In genomic region chr17:44417553-44417952, GRCh38 we compare ENCODE assay signal across 1 cellular context.
A peak's percentile ranks its signal among the peaks of the same experiment; 100 is the strongest.
TF ChIP-seq lines count a peak whose summit lies in the region.

No MANE protein-coding gene starts in this region.

TF ChIP-seq in HepG2, 621 proteins besides CTCF, POLR2A, EP300 and RAD21:
- TF ChIP-seq ATAD3A (CRISPR knock-in tag; IDR thresholded peaks at IDR 0.05) (no peak), ZFP36L2 (CRISPR knock-in tag; IDR thresholded peaks at IDR 0.05) (no peak), ZNF335 (CRISPR knock-in tag; IDR thresholded peaks at IDR 0.05) (no peak), KLF11 (CRISPR knock-in tag; IDR thresholded peaks at IDR 0.05) (no peak), ZNF687 (CRISPR knock-in tag; IDR thresholded peaks at IDR 0.05) (no peak), EHMT2 (IDR thresholded peaks at IDR 0.05; ENCODE audit: borderline replicate concordance, low read depth, low read length) (no peak), KAT7 (CRISPR knock-in tag; IDR thresholded peaks at IDR 0.05; ENCODE audit: borderline replicate concordance) (no peak), SIX4 (CRISPR knock-in tag; IDR thresholded peaks at IDR 0.05) (no peak), FOSL2 (CRISPR knock-in tag; IDR thresholded peaks at IDR 0.05) (peak; percentile 35; the same call in 1 of the 2 replicates), DZIP1 (CRISPR knock-in tag; IDR thresholded peaks at IDR 0.05) (no peak), ATF2 (CRISPR knock-in tag; IDR thresholded peaks at IDR 0.05) (no peak), ZKSCAN1 (IDR thresholded peaks at IDR 0.05; ENCODE audit: low read length) (no peak), RBM22 (optimal IDR thresholded peaks at IDR 0.05; ENCODE audit: low read length) (peak; percentile 8), CAMTA2 (CRISPR knock-in tag; IDR thresholded peaks at IDR 0.05; ENCODE audit: borderline replicate concordance) (no peak), ZNF451 (CRISPR knock-in tag; IDR thresholded peaks at IDR 0.05) (no peak)
TF ChIP-seq in HepG2: peak in this region for 2.
